27 cellular contexts compared by ENCODE assay signal in the genomic region with DNA sequence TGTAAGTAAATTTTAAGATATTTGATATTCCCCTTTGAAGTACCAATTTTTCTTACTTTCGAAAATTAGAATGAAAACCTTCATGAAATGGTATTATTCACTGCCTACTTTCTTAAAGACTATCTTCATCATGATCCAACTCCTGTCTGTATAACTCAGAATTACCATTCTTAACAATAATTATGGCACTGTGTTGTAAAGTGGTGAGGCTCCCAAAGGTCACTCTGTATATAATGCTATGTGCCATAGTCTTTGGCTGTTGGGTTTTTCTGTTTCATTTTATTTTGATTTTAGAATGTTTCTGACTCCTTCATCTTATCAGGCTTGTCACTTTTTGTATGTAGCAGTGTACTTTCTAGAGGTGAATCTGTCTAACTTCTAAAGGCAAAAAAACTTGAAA.
"Had no signal": no experiment of that assay in that cellular context is flagged by ENCODE, and none has a peak within 500 bp of the region (broad histone marks: within the 10 kb centered on the region; RNA-seq: fewer than 3 reads in every experiment).

No MANE protein-coding gene starts in this region.

- H3K36me3 Mint-ChIP-seq: stimulated activated effector memory CD8-positive, alpha-beta T cell treated with anti-CD3 and anti-CD28 coated beads, Interleukin-12 subunit alpha, Interleukin-12 subunit beta, amount 100 ng/mL, for 72 hours had no signal

- DNase-seq: colonic mucosa; effector memory CD4-positive, alpha-beta T cell; foreskin keratinocyte; heart left ventricle; kidney; left lung; mesenchymal stem cell; naive thymus-derived CD4-positive, alpha-beta T cell; nephron progenitor cell; nucleus accumbens; ovary; posterior cingulate gyrus; psoas muscle; right cardiac atrium; sigmoid colon; stimulated activated CD4-positive, alpha-beta T cell treated with anti-CD3 and anti-CD28 coated beads, Interleukin-2, amount 100 ng/mL, for 24 hours; stimulated activated CD4-positive, alpha-beta T cell treated with anti-CD3 and anti-CD28 coated beads, Interleukin-4, amount 100 ng/mL, for 24 hours; stimulated activated naive CD4-positive, alpha-beta T cell treated with Interleukin-2 at 50 U/mL for 16 hours; upper lobe of left lung had no signal

- H3K27me3 ChIP-seq: colonic mucosa, esophagus muscularis mucosa, foreskin keratinocyte, gastroesophageal sphincter, heart left ventricle, hepatocyte, left lung, ovary, sigmoid colon, tibial nerve, upper lobe of left lung had no signal

- H3K27me3 Mint-ChIP-seq: dendritic cell treated with granulocyte-macrophage colony-stimulating factor and Interleukin-4, amounts not matched to agents 40 ng/mL and 50 ng/mL, for 4 days; naive thymus-derived CD4-positive, alpha-beta T cell had no signal

- ATAC-seq: foreskin keratinocyte; gastroesophageal sphincter; heart left ventricle; left lung; naive thymus-derived CD4-positive, alpha-beta T cell; psoas muscle; right cardiac atrium; stimulated activated effector memory CD8-positive, alpha-beta T cell treated with anti-CD3 and anti-CD28 coated beads, Interleukin-12 subunit alpha, Interleukin-12 subunit beta, amount 100 ng/mL, for 72 hours had no signal

- H3K36me3 ChIP-seq: colonic mucosa, esophagus muscularis mucosa, gastroesophageal sphincter, left lung, ovary, sigmoid colon, thoracic aorta, tibial nerve, upper lobe of left lung had no signal

- H3K4me3 Mint-ChIP-seq: dendritic cell treated with granulocyte-macrophage colony-stimulating factor and Interleukin-4, amounts not matched to agents 40 ng/mL and 50 ng/mL, for 4 days; mesothelial cell of epicardium; nephron progenitor cell; stimulated activated effector memory CD8-positive, alpha-beta T cell treated with anti-CD3 and anti-CD28 coated beads, Interleukin-12 subunit alpha, Interleukin-12 subunit beta, amount 100 ng/mL, for 72 hours had no signal

- H3K9me3 ChIP-seq: colonic mucosa, esophagus muscularis mucosa, gastroesophageal sphincter, heart left ventricle, left lung, ovary, psoas muscle, sigmoid colon, thoracic aorta, tibial nerve had no signal

- H3K27ac ChIP-seq: colonic mucosa, esophagus muscularis mucosa, foreskin keratinocyte, gastroesophageal sphincter, heart left ventricle, hepatocyte, left lung, ovary, psoas muscle, sigmoid colon, thoracic aorta, tibial nerve, upper lobe of left lung had no signal

- H3K4me3 ChIP-seq: colonic mucosa, esophagus muscularis mucosa, gastroesophageal sphincter, heart left ventricle, hepatocyte, left lung, ovary, psoas muscle, sigmoid colon, thoracic aorta, tibial nerve, upper lobe of left lung had no signal

- H3K4me2 ChIP-seq: hepatocyte had no signal

- H2AFZ ChIP-seq: hepatocyte had no signal

- H3K27ac Mint-ChIP-seq: dendritic cell treated with granulocyte-macrophage colony-stimulating factor and Interleukin-4, amounts not matched to agents 40 ng/mL and 50 ng/mL, for 4 days; mesothelial cell of epicardium; nephron progenitor cell; stimulated activated effector memory CD8-positive, alpha-beta T cell treated with anti-CD3 and anti-CD28 coated beads, Interleukin-12 subunit alpha, Interleukin-12 subunit beta, amount 100 ng/mL, for 72 hours had no signal

- H3K9me3 Mint-ChIP-seq: stimulated activated effector memory CD8-positive, alpha-beta T cell treated with anti-CD3 and anti-CD28 coated beads, Interleukin-12 subunit alpha, Interleukin-12 subunit beta, amount 100 ng/mL, for 72 hours had no signal
